ENCODE assay signal across 26 cellular contexts in genomic region chr15:70039917-70040316, GRCh38.
"Had no signal": no experiment of that assay in that cellular context is flagged by ENCODE, and none has a peak within 500 bp of the region (broad histone marks: within the 10 kb centered on the region; RNA-seq: fewer than 3 reads in every experiment).

No MANE protein-coding gene starts in this region.

- DNase-seq: activated CD4-positive, alpha-beta memory T cell treated with anti-CD3 and anti-CD28 coated beads, Interleukin-2, amount 10 ng/mL, durations not matched to agents 7 days and 5 days; activated CD4-positive, alpha-beta T cell treated with anti-CD3 and anti-CD28 coated beads, Interleukin-2, amount 10 ng/mL, durations not matched to agents 24 days and 14 days; activated effector memory CD4-positive, alpha-beta T cell treated with anti-CD3 and anti-CD28 coated beads, Interleukin-2, amount 50 U/mL, for 16 hours; activated T-cell treated with anti-CD3 and anti-CD28 coated beads, Interleukin-2, amount 50 U/mL, for 72 hours; brain microvascular endothelial cell; colonic mucosa; dorsolateral prefrontal cortex; heart left ventricle; mesendoderm; naive B cell; occipital lobe; posterior cingulate gyrus; stimulated activated CD4-positive, alpha-beta T cell treated with anti-CD3 and anti-CD28 coated beads, Interleukin-15, amount 100 ng/mL, for 24 hours; stimulated activated naive B cell treated with anti-CD40 and anti-IgM and Interleukin-4, amounts not matched to agents 10 μg/mL and 1 μg/mL and 100 μg/mL, for 72 hours; T-helper 2 cell; testis had no signal

- H3K4me3 ChIP-seq: ascending aorta, colonic mucosa, dorsolateral prefrontal cortex, gastroesophageal sphincter, heart left ventricle, smooth muscle cell, testis had no signal

- H3K27me3 Mint-ChIP-seq: activated naive CD4-positive, alpha-beta T cell treated with anti-CD3 and anti-CD28 coated beads, Interleukin-2, amount 50 U/mL, for 24 hours; stimulated activated naive B cell treated with anti-CD40 and anti-IgM and Interleukin-4, amounts not matched to agents 10 μg/mL and 1 μg/mL and 100 μg/mL, for 72 hours had no signal

- H3K36me3 ChIP-seq: ascending aorta, brain microvascular endothelial cell, colonic mucosa, gastroesophageal sphincter, heart left ventricle had no signal

- H3K4me3 Mint-ChIP-seq: activated CD4-positive, alpha-beta memory T cell treated with anti-CD3 and anti-CD28 coated beads, Interleukin-2, amount 10 ng/mL, durations not matched to agents 7 days and 5 days; activated CD4-positive, alpha-beta T cell treated with anti-CD3 and anti-CD28 coated beads, Interleukin-2, amount 10 ng/mL, durations not matched to agents 24 days and 14 days; activated naive CD4-positive, alpha-beta T cell treated with anti-CD3 and anti-CD28 coated beads, Interleukin-2, amount 50 U/mL, for 24 hours; activated T-cell treated with anti-CD3 and anti-CD28 coated beads, Interleukin-2, amount 50 U/mL, for 72 hours; naive B cell; neural crest cell; stimulated activated naive B cell treated with anti-CD40 and anti-IgM and Interleukin-4, amounts not matched to agents 10 μg/mL and 1 μg/mL and 100 μg/mL, for 72 hours; type B pancreatic cell had no signal

- ATAC-seq: activated CD4-positive, CD25-positive, alpha-beta regulatory T cell treated with anti-CD3 and anti-CD28 coated beads, Interleukin-2, amount 50 U/mL, for 24 hours; gastroesophageal sphincter; heart left ventricle; sciatic nerve; stimulated activated naive B cell treated with anti-CD40 and anti-IgM and Interleukin-4, amounts not matched to agents 10 μg/mL and 1 μg/mL and 100 μg/mL, for 72 hours had no signal

- H3K27me3 ChIP-seq: ascending aorta, colonic mucosa, dorsolateral prefrontal cortex, gastroesophageal sphincter, testis had no signal

- FAIRE-seq: islet of Langerhans had no signal

- H3K27ac ChIP-seq: ascending aorta, brain microvascular endothelial cell, colonic mucosa, dorsolateral prefrontal cortex, gastroesophageal sphincter, heart left ventricle, testis, VCaP had no signal

- H3K27ac Mint-ChIP-seq: activated CD4-positive, alpha-beta memory T cell treated with anti-CD3 and anti-CD28 coated beads, Interleukin-2, amount 10 ng/mL, durations not matched to agents 7 days and 5 days; activated CD4-positive, alpha-beta T cell treated with anti-CD3 and anti-CD28 coated beads, Interleukin-2, amount 10 ng/mL, durations not matched to agents 24 days and 14 days; activated naive CD4-positive, alpha-beta T cell treated with anti-CD3 and anti-CD28 coated beads, Interleukin-2, amount 50 U/mL, for 24 hours; activated T-cell treated with anti-CD3 and anti-CD28 coated beads, Interleukin-2, amount 50 U/mL, for 72 hours; stimulated activated naive B cell treated with anti-CD40 and anti-IgM and Interleukin-4, amounts not matched to agents 10 μg/mL and 1 μg/mL and 100 μg/mL, for 72 hours; type B pancreatic cell had no signal

- H3K4me1 Mint-ChIP-seq: activated CD4-positive, alpha-beta memory T cell treated with anti-CD3 and anti-CD28 coated beads, Interleukin-2, amount 10 ng/mL, durations not matched to agents 7 days and 5 days; activated CD4-positive, alpha-beta T cell treated with anti-CD3 and anti-CD28 coated beads, Interleukin-2, amount 10 ng/mL, durations not matched to agents 24 days and 14 days; activated naive CD4-positive, alpha-beta T cell treated with anti-CD3 and anti-CD28 coated beads, Interleukin-2, amount 50 U/mL, for 24 hours; neural crest cell had no signal

- H3K4me1 ChIP-seq: ascending aorta, colonic mucosa, gastroesophageal sphincter, heart left ventricle, testis had no signal

- H3K9me3 ChIP-seq: ascending aorta, colonic mucosa, gastroesophageal sphincter, heart left ventricle, testis had no signal

- H3K9me3 Mint-ChIP-seq: activated CD4-positive, alpha-beta memory T cell treated with anti-CD3 and anti-CD28 coated beads, Interleukin-2, amount 10 ng/mL, durations not matched to agents 7 days and 5 days; activated CD4-positive, alpha-beta T cell treated with anti-CD3 and anti-CD28 coated beads, Interleukin-2, amount 10 ng/mL, durations not matched to agents 24 days and 14 days; activated naive CD4-positive, alpha-beta T cell treated with anti-CD3 and anti-CD28 coated beads, Interleukin-2, amount 50 U/mL, for 24 hours had no signal
